In genomic region chr13:45219123-45219891, GRCh38 we compare ENCODE assay signal across 1 cellular context.
TF ChIP-seq lines count a peak whose summit lies in the region.

No MANE protein-coding gene starts in this region.

TF ChIP-seq in SK-N-SH treated with all-trans-retinoic acid at 6 μM for 48 hours, 23 proteins besides CTCF, POLR2A, EP300 and RAD21 (continued from another document):
- no peak for TF ChIP-seq CREB5 (CRISPR knock-in tag; IDR thresholded peaks at IDR 0.05; ENCODE audit: low read depth)
- TF ChIP-seq ZNF70 (CRISPR knock-in tag; IDR thresholded peaks at IDR 0.05): no peak
- TF ChIP-seq ARNTL (CRISPR knock-in tag; IDR thresholded peaks at IDR 0.05; ENCODE audit: borderline replicate concordance, low read depth): no peak
- TF ChIP-seq SNAI2 (CRISPR knock-in tag; IDR thresholded peaks at IDR 0.05): no peak
